ENCODE assay signal across 30 cellular contexts in genomic region chr20:3545401-3545925, GRCh38.
"Had no signal": no experiment of that assay in that cellular context is flagged by ENCODE, and none has a peak within 500 bp of the region (broad histone marks: within the 10 kb centered on the region; RNA-seq: fewer than 3 reads in every experiment).

No MANE protein-coding gene starts in this region.

- H3K9me3 Mint-ChIP-seq: activated naive CD4-positive, alpha-beta T cell treated with anti-CD3 and anti-CD28 coated beads, Interleukin-2, amount 50 U/mL, for 72 hours; activated T-helper 2 cell treated with anti-CD3 and anti-CD28 coated beads, Interferon-gamma antibody, Interleukin-2, Interleukin-4, amounts not matched to agents 10 μg/mL and 5 μg/mL and 100 μg/mL, durations not matched to agents 14 hours and 24 hours and 36 hours; effector memory CD8-positive, alpha-beta T cell; naive B cell; nephron progenitor cell; stimulated activated memory B cell treated with anti-CD40 and anti-IgM and Interleukin-4, amounts not matched to agents 10 μg/mL and 1 μg/mL and 100 μg/mL, for 72 hours; stimulated activated naive CD8-positive, alpha-beta T cell treated with anti-CD3 and anti-CD28 coated beads, Interleukin-15, amount 100 ng/mL, for 72 hours had no signal

- FAIRE-seq: endothelial cell of umbilical vein, islet of Langerhans, pancreas, small intestine had no signal

- ATAC-seq: activated CD4-positive, alpha-beta T cell treated with anti-CD3 and anti-CD28 coated beads for 36 hours; activated CD8-positive, alpha-beta memory T cell treated with anti-CD3 and anti-CD28 coated beads, Interleukin-2, amount 10 ng/mL, durations not matched to agents 7 days and 5 days; activated CD8-positive, alpha-beta T cell treated with anti-CD3 and anti-CD28 coated beads, Interleukin-2, amount 10 ng/mL, durations not matched to agents 7 days and 5 days; activated naive CD4-positive, alpha-beta T cell treated with anti-CD3 and anti-CD28 coated beads, Interleukin-2, amount 50 U/mL, for 72 hours; effector memory CD8-positive, alpha-beta T cell; gastrocnemius medialis; left ventricle myocardium superior; pancreas; psoas muscle; stimulated activated memory B cell treated with anti-CD40 and anti-IgM and Interleukin-4, amounts not matched to agents 10 μg/mL and 1 μg/mL and 100 μg/mL, for 72 hours; stimulated activated naive CD8-positive, alpha-beta T cell treated with anti-CD3 and anti-CD28 coated beads, Interleukin-15, amount 100 ng/mL, for 72 hours had no signal

- H3K27me3 ChIP-seq: esophagus squamous epithelium, gastrocnemius medialis, pancreas, sigmoid colon, thyroid gland, upper lobe of left lung, vagina had no signal

- DNase-seq: activated CD4-positive, alpha-beta T cell treated with anti-CD3 and anti-CD28 coated beads for 36 hours; activated CD4-positive, CD25-positive, alpha-beta regulatory T cell; activated CD8-positive, alpha-beta memory T cell treated with anti-CD3 and anti-CD28 coated beads, Interleukin-2, amount 10 ng/mL, durations not matched to agents 7 days and 5 days; activated CD8-positive, alpha-beta T cell treated with anti-CD3 and anti-CD28 coated beads, Interleukin-2, amount 10 ng/mL, durations not matched to agents 7 days and 5 days; activated T-cell treated with anti-CD3 and anti-CD28 coated beads, Interleukin-2, amount 50 U/mL, for 48 hours; cortex of kidney; effector memory CD8-positive, alpha-beta T cell; esophagus squamous epithelium; gastrocnemius medialis; glutamatergic neuron; left ventricle myocardium superior; naive B cell; nephron progenitor cell; pancreas; psoas muscle; sigmoid colon; small intestine; stimulated activated CD4-positive, alpha-beta T cell treated with anti-CD3 and anti-CD28 coated beads, Interleukin-1b, Interleukin-23, amount 100 ng/mL, for 48 hours; stimulated activated CD4-positive, alpha-beta T cell treated with anti-CD3 and anti-CD28 coated beads, Interleukin-4, amount 100 ng/mL, for 4 hours; stimulated activated CD8-positive, alpha-beta memory T cell treated with anti-CD3 and anti-CD28 coated beads, Interleukin-4, amount 100 ng/mL, for 48 hours; stimulated activated naive CD8-positive, alpha-beta T cell treated with anti-CD3 and anti-CD28 coated beads, Interleukin-15, amount 100 ng/mL, for 72 hours; substantia nigra; thyroid gland; upper lobe of left lung had no signal

- H3K4me3 Mint-ChIP-seq: activated CD4-positive, alpha-beta T cell treated with anti-CD3 and anti-CD28 coated beads for 36 hours; activated CD8-positive, alpha-beta memory T cell treated with anti-CD3 and anti-CD28 coated beads, Interleukin-2, amount 10 ng/mL, durations not matched to agents 7 days and 5 days; activated CD8-positive, alpha-beta T cell treated with anti-CD3 and anti-CD28 coated beads, Interleukin-2, amount 10 ng/mL, durations not matched to agents 7 days and 5 days; effector memory CD8-positive, alpha-beta T cell; naive B cell; nephron progenitor cell; stimulated activated memory B cell treated with anti-CD40 and anti-IgM and Interleukin-4, amounts not matched to agents 10 μg/mL and 1 μg/mL and 100 μg/mL, for 72 hours; stimulated activated naive CD8-positive, alpha-beta T cell treated with anti-CD3 and anti-CD28 coated beads, Interleukin-15, amount 100 ng/mL, for 72 hours had no signal

- H3K4me1 Mint-ChIP-seq: activated CD4-positive, alpha-beta T cell treated with anti-CD3 and anti-CD28 coated beads for 36 hours; activated CD8-positive, alpha-beta memory T cell treated with anti-CD3 and anti-CD28 coated beads, Interleukin-2, amount 10 ng/mL, durations not matched to agents 7 days and 5 days; naive B cell; nephron progenitor cell; stimulated activated memory B cell treated with anti-CD40 and anti-IgM and Interleukin-4, amounts not matched to agents 10 μg/mL and 1 μg/mL and 100 μg/mL, for 72 hours; stimulated activated naive CD8-positive, alpha-beta T cell treated with anti-CD3 and anti-CD28 coated beads, Interleukin-15, amount 100 ng/mL, for 72 hours had no signal

- H3K9me3 ChIP-seq: esophagus squamous epithelium, gastrocnemius medialis, pancreas, psoas muscle, sigmoid colon, thyroid gland, upper lobe of left lung, vagina had no signal

- H3K27ac ChIP-seq: gastrocnemius medialis, pancreas, psoas muscle, sigmoid colon, thyroid gland, upper lobe of left lung, vagina had no signal

- H3K27ac Mint-ChIP-seq: activated CD4-positive, alpha-beta T cell treated with anti-CD3 and anti-CD28 coated beads for 36 hours; activated CD8-positive, alpha-beta memory T cell treated with anti-CD3 and anti-CD28 coated beads, Interleukin-2, amount 10 ng/mL, durations not matched to agents 7 days and 5 days; activated CD8-positive, alpha-beta T cell treated with anti-CD3 and anti-CD28 coated beads, Interleukin-2, amount 10 ng/mL, durations not matched to agents 7 days and 5 days; activated naive CD4-positive, alpha-beta T cell treated with anti-CD3 and anti-CD28 coated beads, Interleukin-2, amount 50 U/mL, for 72 hours; activated T-helper 2 cell treated with anti-CD3 and anti-CD28 coated beads, Interferon-gamma antibody, Interleukin-2, Interleukin-4, amounts not matched to agents 10 μg/mL and 5 μg/mL and 100 μg/mL, durations not matched to agents 14 hours and 24 hours and 36 hours; effector memory CD8-positive, alpha-beta T cell; naive B cell; nephron progenitor cell; stimulated activated memory B cell treated with anti-CD40 and anti-IgM and Interleukin-4, amounts not matched to agents 10 μg/mL and 1 μg/mL and 100 μg/mL, for 72 hours had no signal

- H3K36me3 ChIP-seq: gastrocnemius medialis, pancreas, thyroid gland had no signal

- H3K36me3 Mint-ChIP-seq: activated CD8-positive, alpha-beta memory T cell treated with anti-CD3 and anti-CD28 coated beads, Interleukin-2, amount 10 ng/mL, durations not matched to agents 7 days and 5 days; activated naive CD4-positive, alpha-beta T cell treated with anti-CD3 and anti-CD28 coated beads, Interleukin-2, amount 50 U/mL, for 72 hours had no signal

- H3K4me1 ChIP-seq: gastrocnemius medialis, psoas muscle, sigmoid colon, thyroid gland, upper lobe of left lung, vagina had no signal

- H3K27me3 Mint-ChIP-seq: activated CD4-positive, alpha-beta T cell treated with anti-CD3 and anti-CD28 coated beads for 36 hours; activated CD8-positive, alpha-beta memory T cell treated with anti-CD3 and anti-CD28 coated beads, Interleukin-2, amount 10 ng/mL, durations not matched to agents 7 days and 5 days; effector memory CD8-positive, alpha-beta T cell; naive B cell; stimulated activated memory B cell treated with anti-CD40 and anti-IgM and Interleukin-4, amounts not matched to agents 10 μg/mL and 1 μg/mL and 100 μg/mL, for 72 hours; stimulated activated naive CD8-positive, alpha-beta T cell treated with anti-CD3 and anti-CD28 coated beads, Interleukin-15, amount 100 ng/mL, for 72 hours had no signal

- H3K4me3 ChIP-seq: esophagus squamous epithelium, gastrocnemius medialis, pancreas, psoas muscle, sigmoid colon, thyroid gland, upper lobe of left lung, vagina had no signal
